In genomic region chr19:16111160-16111908, GRCh38 we compare ENCODE assay signal across 8 cellular contexts. TPM values are rescaled to one million over a fixed set of nuclear protein-coding genes. Genes with fewer than 3 reads are reported as not detected.
DNase-seq lines count a peak whose midpoint lies in the region; ATAC-seq, FAIRE-seq and TF ChIP-seq lines count a peak whose summit lies in the region.

TSS of gene RAB8A (plus strand) at chr19:16111889. CDS start at chr19:16111902, 13 bp downstream.

- peak; percentile 34 for FAIRE-seq in pancreas (lab: Jason Lieb, UNC)

- no peaks in the 10 kb centered on the region for H3K9me3 ChIP-seq in pancreas
- no peaks in the 10 kb centered on the region for H3K9me3 ChIP-seq in tibial artery

- no peaks in the 10 kb centered on the region for H3K27me3 ChIP-seq in pancreas
- no peaks in the 10 kb centered on the region for H3K27me3 ChIP-seq in tibial artery

- ATAC-seq in HG02763 (IDR thresholded peaks at IDR 0.05; ENCODE audit: unreplicated experiment) (peak; percentile 85), Right ventricle myocardium superior (ENCODE audit: poor library complexity) (peak; percentile 97), pancreas (peak; percentile 93 to 97 (median 95))

- H3K4me3 ChIP-seq in pancreas (peak within 1 kb of the TSS; percentile 76 to 91 (median 84)), tibial artery (peak within 1 kb of the TSS; percentile 88 to 96)

- peak; percentile 97 for TF ChIP-seq CTCF in GM12874 (IDR thresholded peaks at IDR 0.05; ENCODE audit: insufficient read depth, low read depth, low read length)
- TF ChIP-seq CTCF in pancreas (IDR thresholded peaks at IDR 0.05) = peak; percentile 97 to 99 (median 98)
- TF ChIP-seq CTCF in tibial artery (IDR thresholded peaks at IDR 0.05) = peak; percentile 98 to 100

- H3K27ac ChIP-seq in pancreas (peak within 1 kb of the TSS; percentile 79 to 89 (median 84)), tibial artery (peak within 1 kb of the TSS; percentile 87 to 97)

- DNase-seq in NCI-H1417 (lab: John Stamatoyannopoulos, UW) = peak; percentile 94 to 100 (median 99)
- DNase-seq in SW 1271 (lab: John Stamatoyannopoulos, UW) = peak; percentile 96 to 97
- DNase-seq in activated naive CD8-positive, alpha-beta T cell treated with anti-CD3 and anti-CD28 coated beads, Interleukin-2, amount 50 U/mL, for 16 hours (ENCODE audit: low read depth, low spot score) = peak; percentile 95
- peak; percentile 99 for DNase-seq in Right ventricle myocardium superior
- peak; percentile 99 to 100 (median 100) for DNase-seq in pancreas
- peak; percentile 99 to 100 for DNase-seq in tibial artery

- 1% methylated on average over 75 to 81 of the region's 81 CpGs for WGBS in pancreas, 2 donors

- H3K36me3 ChIP-seq in pancreas (no peaks in the 10 kb centered on the region), tibial artery (no peaks in the 10 kb centered on the region)

- H3K4me1 ChIP-seq in pancreas = peaks cover 9 to 20% (median 11%) of the 10 kb centered on the region in 3 donors
- H3K4me1 ChIP-seq in tibial artery = peaks cover 0 to 49% (median 31%) of the 10 kb centered on the region in 4 donors

- intact Hi-C loops in Right ventricle myocardium superior (cut with DNase I) = loop anchor here (5.0 kb wide), 1 partner anchor 34 kb away; the partner anchor contains the start of gene TPM4
- intact Hi-C loops in pancreas (cut with DNase I) = no loop called here
- intact Hi-C loops in tibial artery (cut with DNase I; ENCODE audit: low total_unique reads) = loop anchor here (5.0 to 10.0 kb wide), 2 partner anchors 69 to 73 kb away; partner anchors contain the start of gene FAM32A

RNA-seq across cellular contexts. Expression of gene RAB8A, which starts in this region (rescaled TPM):
- total RNA-seq in Right ventricle myocardium superior = 16.8 TPM
- 10 to 100 TPM; 18.6 to 40.8 (median 27.8) TPM for total RNA-seq in pancreas
- polyA plus RNA-seq in pancreas = 10 to 100 TPM; 12.0 to 18.0 TPM

Comparison
In these comparisons a context has a peak if more than half of its experiments do, and no peak if none do; other contexts are left out.
1. Peak in every context shown above with its lines: DNase-seq, ATAC-seq, H3K4me3 ChIP-seq and H3K27ac ChIP-seq.
2. intact Hi-C loops: an anchor here in Right ventricle myocardium superior (5.0 kb wide) and tibial artery (5.0 to 10.0 kb wide); none called in pancreas.